Comparison of ENCODE assay signal across 36 cellular contexts in the genomic region with DNA sequence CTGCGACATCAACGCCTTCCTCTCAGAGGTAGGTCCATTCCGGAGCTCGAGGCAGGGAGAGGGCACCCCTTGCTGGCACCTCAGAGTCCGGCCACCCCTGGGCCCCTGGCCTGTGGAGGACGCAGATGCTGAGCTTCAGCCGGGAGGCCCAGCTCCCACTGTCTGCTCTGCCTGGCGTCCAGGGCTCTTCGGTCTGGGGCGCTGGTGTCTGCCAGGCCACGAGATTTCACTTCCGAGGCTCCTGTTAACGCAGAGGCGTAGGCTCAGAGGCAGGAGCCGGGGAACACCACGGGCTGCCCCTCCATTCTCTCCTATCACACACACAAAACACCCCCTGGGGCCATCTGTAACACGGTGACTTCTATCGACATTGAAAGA. TPM values are rescaled to one million over a fixed set of nuclear protein-coding genes. Genes with fewer than 3 reads are reported as not detected.
"Had no signal": no experiment of that assay in that cellular context is flagged by ENCODE, and none has a peak within 500 bp of the region (broad histone marks: within the 10 kb centered on the region; RNA-seq: fewer than 3 reads in every experiment).

No MANE protein-coding gene starts in this region.

- H3K9me3 Mint-ChIP-seq: activated CD4-positive, alpha-beta memory T cell treated with anti-CD3 and anti-CD28 coated beads for 36 hours; activated CD4-positive, alpha-beta T cell treated with anti-CD3 and anti-CD28 coated beads, Interleukin-2, amount 10 ng/mL, durations not matched to agents 24 days and 14 days; activated CD8-positive, alpha-beta T cell treated with anti-CD3 and anti-CD28 coated beads for 36 hours; activated naive CD4-positive, alpha-beta T cell treated with anti-CD3 and anti-CD28 coated beads for 36 hours; activated naive CD4-positive, alpha-beta T cell treated with anti-CD3 and anti-CD28 coated beads, Interleukin-2, amount 50 U/mL, for 72 hours; activated naive CD8-positive, alpha-beta T cell treated with anti-CD3 and anti-CD28 coated beads for 36 hours; activated T-cell treated with anti-CD3 and anti-CD28 coated beads, Interleukin-2, amount 50 U/mL, for 4 hours; activated T-cell treated with anti-CD3 and anti-CD28 coated beads, Interleukin-2, amount 50 U/mL, for 72 hours; activated T-helper 1 cell treated with anti-CD3 and anti-CD28 coated beads, Interleukin-12 subunit alpha, Interleukin-12 subunit beta, Interleukin-2, Interleukin-4 antibody, amounts not matched to agents 30 ng/mL and 10 ng/mL and 1 ng/mL, durations not matched to agents 14 hours and 24 hours and 36 hours; activated T-helper 17 cell treated with anti-CD3 and anti-CD28 coated beads, Interleukin-2, amount 50 U/mL, for 72 hours; T-helper 2 cell treated with Interferon-gamma antibody and Interleukin-4, amounts not matched to agents 5 μg/mL and 100 μg/mL, for 36 hours had no signal

- H3K4me1 Mint-ChIP-seq: activated B cell treated with CpG ODN at 0.5 μM for 24 hours; activated CD4-positive, alpha-beta T cell treated with anti-CD3 and anti-CD28 coated beads, Interleukin-2, amount 10 ng/mL, durations not matched to agents 24 days and 14 days; activated T-helper 17 cell treated with anti-CD3 and anti-CD28 coated beads, Interleukin-2, amount 50 U/mL, for 72 hours; brain had no signal

- H3K4me3 ChIP-seq: adrenal gland, cardiac muscle cell had no signal

- H3K36me3 Mint-ChIP-seq: activated CD4-positive, alpha-beta memory T cell treated with anti-CD3 and anti-CD28 coated beads for 36 hours; activated naive CD4-positive, alpha-beta T cell treated with anti-CD3 and anti-CD28 coated beads, Interleukin-2, amount 50 U/mL, for 72 hours; activated naive CD8-positive, alpha-beta T cell treated with anti-CD3 and anti-CD28 coated beads for 36 hours; brain had no signal

- H3K27me3 Mint-ChIP-seq: activated CD4-positive, alpha-beta T cell treated with anti-CD3 and anti-CD28 coated beads, Interleukin-2, amount 10 ng/mL, durations not matched to agents 24 days and 14 days; activated CD8-positive, alpha-beta T cell treated with anti-CD3 and anti-CD28 coated beads for 36 hours; activated naive CD8-positive, alpha-beta T cell treated with anti-CD3 and anti-CD28 coated beads for 36 hours; activated T-helper 17 cell treated with anti-CD3 and anti-CD28 coated beads, Interleukin-2, amount 50 U/mL, for 72 hours had no signal

- H3K4me3 Mint-ChIP-seq: activated B cell treated with CpG ODN at 0.5 μM for 24 hours; activated CD4-positive, alpha-beta memory T cell treated with anti-CD3 and anti-CD28 coated beads for 36 hours; activated CD4-positive, alpha-beta T cell treated with anti-CD3 and anti-CD28 coated beads, Interleukin-2, amount 10 ng/mL, durations not matched to agents 24 days and 14 days; activated CD8-positive, alpha-beta T cell treated with anti-CD3 and anti-CD28 coated beads for 36 hours; activated naive CD4-positive, alpha-beta T cell treated with anti-CD3 and anti-CD28 coated beads for 36 hours; activated naive CD8-positive, alpha-beta T cell treated with anti-CD3 and anti-CD28 coated beads for 36 hours; activated T-cell treated with anti-CD3 and anti-CD28 coated beads, Interleukin-2, amount 50 U/mL, for 4 hours; activated T-cell treated with anti-CD3 and anti-CD28 coated beads, Interleukin-2, amount 50 U/mL, for 72 hours; activated T-helper 1 cell treated with anti-CD3 and anti-CD28 coated beads, Interleukin-12 subunit alpha, Interleukin-12 subunit beta, Interleukin-2, Interleukin-4 antibody, amounts not matched to agents 30 ng/mL and 10 ng/mL and 1 ng/mL, durations not matched to agents 14 hours and 24 hours and 36 hours; activated T-helper 17 cell treated with anti-CD3 and anti-CD28 coated beads, Interleukin-2, amount 50 U/mL, for 72 hours; brain; T-helper 1 cell treated with Interleukin-12 subunit alpha and Interleukin-12 subunit beta and Interleukin-4 antibody, amounts not matched to agents 30 μg/mL and 1 μg/mL, for 36 hours; T-helper 2 cell treated with Interferon-gamma antibody and Interleukin-4, amounts not matched to agents 5 μg/mL and 100 μg/mL, for 36 hours had no signal

- H3K36me3 ChIP-seq: adrenal gland, cardiac muscle cell had no signal

- H3K27ac ChIP-seq: adrenal gland, cardiac muscle cell, VCaP had no signal

- H3K27ac Mint-ChIP-seq: activated B cell treated with CpG ODN at 0.5 μM for 24 hours; activated CD4-positive, alpha-beta memory T cell treated with anti-CD3 and anti-CD28 coated beads for 36 hours; activated CD4-positive, alpha-beta T cell treated with anti-CD3 and anti-CD28 coated beads, Interleukin-2, amount 10 ng/mL, durations not matched to agents 24 days and 14 days; activated CD8-positive, alpha-beta T cell treated with anti-CD3 and anti-CD28 coated beads for 36 hours; activated naive CD4-positive, alpha-beta T cell treated with anti-CD3 and anti-CD28 coated beads for 36 hours; activated naive CD4-positive, alpha-beta T cell treated with anti-CD3 and anti-CD28 coated beads, Interleukin-2, amount 50 U/mL, for 72 hours; activated naive CD8-positive, alpha-beta T cell treated with anti-CD3 and anti-CD28 coated beads for 36 hours; activated T-cell treated with anti-CD3 and anti-CD28 coated beads, Interleukin-2, amount 50 U/mL, for 72 hours; activated T-helper 1 cell treated with anti-CD3 and anti-CD28 coated beads, Interleukin-12 subunit alpha, Interleukin-12 subunit beta, Interleukin-2, Interleukin-4 antibody, amounts not matched to agents 30 ng/mL and 10 ng/mL and 1 ng/mL, durations not matched to agents 14 hours and 24 hours and 36 hours; activated T-helper 17 cell treated with anti-CD3 and anti-CD28 coated beads, Interleukin-2, amount 50 U/mL, for 72 hours; brain; T-helper 1 cell treated with Interleukin-12 subunit alpha and Interleukin-12 subunit beta and Interleukin-4 antibody, amounts not matched to agents 30 μg/mL and 1 μg/mL, for 36 hours; T-helper 2 cell treated with Interferon-gamma antibody and Interleukin-4, amounts not matched to agents 5 μg/mL and 100 μg/mL, for 36 hours had no signal

- H3K9me3 ChIP-seq: adrenal gland had no signal

- DNase-seq: activated B cell treated with CpG ODN at 0.5 μM for 24 hours; activated CD4-positive, alpha-beta memory T cell treated with anti-CD3 and anti-CD28 coated beads for 36 hours; activated CD4-positive, alpha-beta T cell treated with anti-CD3 and anti-CD28 coated beads for 4 hours; activated CD4-positive, alpha-beta T cell treated with anti-CD3 and anti-CD28 coated beads, Interleukin-2, amount 10 ng/mL, durations not matched to agents 24 days and 14 days; activated CD4-positive, alpha-beta T cell treated with anti-CD3 and anti-CD28 coated beads, Interleukin-2, amount 50 U/mL, for 1 hour; activated CD4-positive, alpha-beta T cell treated with anti-CD3 and anti-CD28 coated beads, Interleukin-2, amount 50 U/mL, for 4 hours; activated CD4-positive, CD25-positive, alpha-beta regulatory T cell treated with anti-CD3 and anti-CD28 coated beads, Interleukin-2, amount 50 U/mL, for 72 hours; activated CD8-positive, alpha-beta memory T cell treated with anti-CD3 and anti-CD28 coated beads, Interleukin-2, amount 50 U/mL, for 4 hours; activated CD8-positive, alpha-beta T cell treated with anti-CD3 and anti-CD28 coated beads for 36 hours; activated effector memory CD4-positive, alpha-beta T cell treated with anti-CD3 and anti-CD28 coated beads, Interleukin-2, amount 50 U/mL, for 16 hours; activated gamma-delta T cell treated with Interleukin-2 at 50 U/mL for 16 hours; activated naive CD4-positive, alpha-beta T cell; activated naive CD4-positive, alpha-beta T cell treated with anti-CD3 and anti-CD28 coated beads for 36 hours; activated naive CD4-positive, alpha-beta T cell treated with anti-CD3 and anti-CD28 coated beads, Interleukin-2, amount 50 U/mL, for 16 hours; activated naive CD8-positive, alpha-beta T cell treated with anti-CD3 and anti-CD28 coated beads for 36 hours; activated T-cell treated with anti-CD3 and anti-CD28 coated beads for 4 hours; activated T-cell treated with anti-CD3 and anti-CD28 coated beads, Interleukin-2, amount 50 U/mL, for 1 hour; activated T-cell treated with anti-CD3 and anti-CD28 coated beads, Interleukin-2, amount 50 U/mL, for 4 hours; activated T-cell treated with anti-CD3 and anti-CD28 coated beads, Interleukin-2, amount 50 U/mL, for 72 hours; adrenal gland; amniotic stem cell; SW 1271; T-helper 1 cell; T-helper 2 cell; T-helper 9 cell had no signal

- ATAC-seq: activated CD8-positive, alpha-beta T cell treated with anti-CD3 and anti-CD28 coated beads for 36 hours; activated naive CD4-positive, alpha-beta T cell treated with anti-CD3 and anti-CD28 coated beads, Interleukin-2, amount 50 U/mL, for 72 hours; activated T-cell treated with anti-CD3 and anti-CD28 coated beads, Interleukin-2, amount 50 U/mL, for 4 hours; activated T-cell treated with anti-CD3 and anti-CD28 coated beads, Interleukin-2, amount 50 U/mL, for 72 hours; activated T-helper 17 cell treated with anti-CD3 and anti-CD28 coated beads, Interleukin-2, amount 50 U/mL, for 72 hours had no signal

- H3K27me3 ChIP-seq: adrenal gland, cardiac muscle cell had no signal

- H3K4me1 ChIP-seq: adrenal gland had no signal

RNA-seq across cellular contexts. Expression of a gene that starts 8.3 kb away (rescaled TPM):
- total RNA-seq: activated B cell treated with CpG ODN at 0.5 μM for 24 hours; activated CD4-positive, alpha-beta memory T cell treated with anti-CD3 and anti-CD28 coated beads for 36 hours; activated CD4-positive, alpha-beta T cell treated with anti-CD3 and anti-CD28 coated beads, Interleukin-2, amount 10 ng/mL, durations not matched to agents 24 days and 14 days; activated CD8-positive, alpha-beta memory T cell treated with anti-CD3 and anti-CD28 coated beads for 36 hours; activated CD8-positive, alpha-beta T cell treated with anti-CD3 and anti-CD28 coated beads for 36 hours; activated naive CD4-positive, alpha-beta T cell treated with anti-CD3 and anti-CD28 coated beads for 36 hours; activated naive CD4-positive, alpha-beta T cell treated with anti-CD3 and anti-CD28 coated beads, Interleukin-2, amount 50 U/mL, for 72 hours; activated naive CD8-positive, alpha-beta T cell treated with anti-CD3 and anti-CD28 coated beads for 36 hours; activated T-cell treated with anti-CD3 and anti-CD28 coated beads, Interleukin-2, amount 50 U/mL, for 4 hours; activated T-cell treated with anti-CD3 and anti-CD28 coated beads, Interleukin-2, amount 50 U/mL, for 72 hours; activated T-helper 1 cell treated with anti-CD3 and anti-CD28 coated beads, Interleukin-12 subunit alpha, Interleukin-12 subunit beta, Interleukin-2, Interleukin-4 antibody, amounts not matched to agents 30 ng/mL and 10 ng/mL and 1 ng/mL, durations not matched to agents 14 hours and 24 hours and 36 hours; activated T-helper 17 cell treated with anti-CD3 and anti-CD28 coated beads, Interleukin-2, amount 50 U/mL, for 72 hours; adrenal gland; aorta; bronchial epithelial cell; cardiac muscle cell had no signal
- polyA plus RNA-seq: adrenal gland, aorta, cardiac muscle cell had no signal

RNA-seq across cellular contexts. Expression of a gene that starts 15.5 kb away (rescaled TPM):
- total RNA-seq: activated B cell treated with CpG ODN at 0.5 μM for 24 hours; activated CD4-positive, alpha-beta memory T cell treated with anti-CD3 and anti-CD28 coated beads for 36 hours; activated CD4-positive, alpha-beta T cell treated with anti-CD3 and anti-CD28 coated beads, Interleukin-2, amount 10 ng/mL, durations not matched to agents 24 days and 14 days; activated CD8-positive, alpha-beta memory T cell treated with anti-CD3 and anti-CD28 coated beads for 36 hours; activated CD8-positive, alpha-beta T cell treated with anti-CD3 and anti-CD28 coated beads for 36 hours; activated naive CD4-positive, alpha-beta T cell treated with anti-CD3 and anti-CD28 coated beads for 36 hours; activated naive CD4-positive, alpha-beta T cell treated with anti-CD3 and anti-CD28 coated beads, Interleukin-2, amount 50 U/mL, for 72 hours; activated naive CD8-positive, alpha-beta T cell treated with anti-CD3 and anti-CD28 coated beads for 36 hours; activated T-cell treated with anti-CD3 and anti-CD28 coated beads, Interleukin-2, amount 50 U/mL, for 72 hours; activated T-helper 1 cell treated with anti-CD3 and anti-CD28 coated beads, Interleukin-12 subunit alpha, Interleukin-12 subunit beta, Interleukin-2, Interleukin-4 antibody, amounts not matched to agents 30 ng/mL and 10 ng/mL and 1 ng/mL, durations not matched to agents 14 hours and 24 hours and 36 hours; activated T-helper 17 cell treated with anti-CD3 and anti-CD28 coated beads, Interleukin-2, amount 50 U/mL, for 72 hours; adrenal gland; bronchial epithelial cell had no signal
- polyA plus RNA-seq: adrenal gland had no signal
